35 cellular contexts compared by ENCODE assay signal in the genomic region with DNA sequence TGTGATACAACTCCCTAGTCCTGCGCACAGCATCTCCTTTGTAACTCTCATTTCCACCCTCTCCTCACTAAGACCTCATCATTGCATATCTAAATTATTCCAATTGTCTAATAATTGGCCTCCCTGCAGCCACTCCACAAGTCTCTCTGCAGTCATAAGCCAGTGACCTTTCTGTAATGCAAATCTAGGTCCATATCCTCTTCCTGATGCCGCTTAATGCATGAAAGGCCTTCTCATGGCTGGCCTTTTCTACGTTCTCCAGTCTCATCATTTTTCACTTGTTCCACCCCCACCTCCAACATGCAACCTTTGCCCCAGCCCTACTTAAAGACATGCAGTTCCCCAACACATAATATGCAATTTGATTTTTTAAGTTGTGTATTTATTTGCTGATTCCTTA.
DNase-seq lines count a peak whose midpoint lies in the region; ATAC-seq and TF ChIP-seq lines count a peak whose summit lies in the region.
"Had no signal": no experiment of that assay in that cellular context is flagged by ENCODE, and none has a peak within 500 bp of the region (broad histone marks: within the 10 kb centered on the region; RNA-seq: fewer than 3 reads in every experiment).

No MANE protein-coding gene starts in this region.

- TF ChIP-seq CTCF in activated B cell treated with CpG ODN at 0.5 μM for 24 hours (IDR thresholded peaks at IDR 0.05), result no peak
- no peak for TF ChIP-seq CTCF in neutrophil (IDR thresholded peaks at IDR 0.05)
- no peak for TF ChIP-seq CTCF in glutamatergic neuron (IDR thresholded peaks at IDR 0.05; ENCODE audit: partially characterized antibody, unreplicated experiment)

- H3K4me1 Mint-ChIP-seq in activated B cell treated with CpG ODN at 0.5 μM for 24 hours, result peaks cover 20% of the 10 kb centered on the region
- peaks cover 30% of the 10 kb centered on the region for H3K4me1 Mint-ChIP-seq in stimulated activated memory B cell treated with anti-CD40 and anti-IgM and Interleukin-4, amounts not matched to agents 10 μg/mL and 1 μg/mL and 100 μg/mL, for 72 hours
- H3K4me1 Mint-ChIP-seq in stimulated activated naive B cell treated with anti-CD40 and anti-IgM and Interleukin-4, amounts not matched to agents 10 μg/mL and 1 μg/mL and 100 μg/mL, for 72 hours, result peaks cover 19 to 31% of the 10 kb centered on the region in 2 donors
- no peaks in the 10 kb centered on the region for H3K4me1 Mint-ChIP-seq in glutamatergic neuron (ENCODE audit: low read depth, unreplicated experiment)
- H3K4me1 Mint-ChIP-seq: CD4-positive, alpha-beta memory T cell; CD4-positive, CD25-positive, alpha-beta regulatory T cell had no signal

- no peaks in the 10 kb centered on the region for H3K27me3 ChIP-seq in neutrophil
- H3K27me3 ChIP-seq in trophoblast cell (ENCODE audit: insufficient read depth, low read length), result no peaks in the 10 kb centered on the region
- H3K27me3 ChIP-seq: BE2C; BLaER1; BLaER1 treated with 17β-estradiol and CSF1 and Interleukin-3, amounts not matched to agents 10 nM and 100 nM had no signal

- no CpG with 5 or more reads among the region's 3 CpGs for WGBS in trophoblast cell (ENCODE audit: extremely low coverage, insufficient coverage, insufficient read length)

- CTCF ChIA-PET in activated B cell treated with CpG ODN at 0.5 μM for 24 hours (lab: Charles Lee), result no interaction called here

- H3K23ac ChIP-seq in trophoblast cell (ENCODE audit: low read length), result no peak overlapping the region

- H3K18ac ChIP-seq in trophoblast cell (ENCODE audit: low read length), result no peak overlapping the region

- H3K27me3 Mint-ChIP-seq in activated B cell treated with CpG ODN at 0.5 μM for 24 hours (no peaks in the 10 kb centered on the region), glutamatergic neuron (ENCODE audit: unreplicated experiment) (no peaks in the 10 kb centered on the region)
- no peaks in the 10 kb centered on the region for H3K27me3 Mint-ChIP-seq in stimulated activated memory B cell treated with anti-CD40 and anti-IgM and Interleukin-4, amounts not matched to agents 10 μg/mL and 1 μg/mL and 100 μg/mL, for 72 hours
- no peaks in the 10 kb centered on the region for H3K27me3 Mint-ChIP-seq in stimulated activated naive B cell treated with anti-CD40 and anti-IgM and Interleukin-4, amounts not matched to agents 10 μg/mL and 1 μg/mL and 100 μg/mL, for 72 hours
- H3K27me3 Mint-ChIP-seq: B cell; CD4-positive, alpha-beta memory T cell; CD4-positive, alpha-beta T cell; CD4-positive, CD25-positive, alpha-beta regulatory T cell; CD8-positive, alpha-beta memory T cell had no signal

- POLR2A ChIA-PET in activated B cell treated with CpG ODN at 0.5 μM for 24 hours (lab: Charles Lee), result no interaction called here

- H3K36me3 ChIP-seq in neutrophil (no peaks in the 10 kb centered on the region), trophoblast cell (ENCODE audit: control insufficient read depth in 1 of 2, insufficient read depth in 2 of 2, low read length in 2 of 2) (peaks cover 5 to 11% of the 10 kb centered on the region in 2 experiments)
- H3K36me3 ChIP-seq: BE2C had no signal

- H3K4me1 ChIP-seq in neutrophil (ENCODE audit: control insufficient read depth in 1 of 2, insufficient read depth in 1 of 2, low read depth in 1 of 2, low read length in 1 of 2), result peaks cover 36 to 57% of the 10 kb centered on the region in 2 experiments
- no peaks in the 10 kb centered on the region for H3K4me1 ChIP-seq in trophoblast cell (ENCODE audit: control insufficient read depth in 1 of 2, insufficient read depth in 2 of 2, low read length in 2 of 2)
- H3K4me1 ChIP-seq: A549, BE2C, BLaER1, Caco-2 had no signal

- H3K4me3 Mint-ChIP-seq in activated B cell treated with CpG ODN at 0.5 μM for 24 hours, result no peak overlapping the region
- H3K4me3 Mint-ChIP-seq in stimulated activated memory B cell treated with anti-CD40 and anti-IgM and Interleukin-4, amounts not matched to agents 10 μg/mL and 1 μg/mL and 100 μg/mL, for 72 hours, result no peak overlapping the region
- peak overlapping the region in 1 of 2 donors; percentile 21 for H3K4me3 Mint-ChIP-seq in stimulated activated naive B cell treated with anti-CD40 and anti-IgM and Interleukin-4, amounts not matched to agents 10 μg/mL and 1 μg/mL and 100 μg/mL, for 72 hours
- H3K4me3 Mint-ChIP-seq in glutamatergic neuron (ENCODE audit: unreplicated experiment), result no peak overlapping the region
- H3K4me3 Mint-ChIP-seq: B cell; CD14-positive monocyte; CD4-positive, alpha-beta memory T cell; CD4-positive, alpha-beta T cell; CD4-positive, CD25-positive, alpha-beta regulatory T cell; CD8-positive, alpha-beta memory T cell; CD8-positive, alpha-beta T cell had no signal

- H3K9me3 ChIP-seq in neutrophil, result no peaks in the 10 kb centered on the region
- peaks cover 20% of the 10 kb centered on the region for H3K9me3 ChIP-seq in trophoblast cell (ENCODE audit: insufficient read depth, low read depth, low read length)
- H3K9me3 ChIP-seq: BE2C had no signal

- no peak overlapping the region for H2AFZ ChIP-seq in trophoblast cell (ENCODE audit: insufficient read depth, low read length, poor library complexity)

- no peak overlapping the region for H3K4ac ChIP-seq in trophoblast cell (ENCODE audit: low read depth, low read length)

- H4K91ac ChIP-seq in trophoblast cell (ENCODE audit: low read depth, low read length), result no peak overlapping the region

- intact Hi-C loops in activated B cell treated with CpG ODN at 0.5 μM for 24 hours (cut with micrococcal nuclease), result no loop called here

- no peak overlapping the region for H2BK5ac ChIP-seq in trophoblast cell (ENCODE audit: low read depth, low read length, poor library complexity)

- ATAC-seq in activated B cell treated with CpG ODN at 0.5 μM for 24 hours (ENCODE audit: low read depth) (no peak), HG02884 (IDR thresholded peaks at IDR 0.05; ENCODE audit: unreplicated experiment) (no peak)
- peak; percentile 74 for ATAC-seq in stimulated activated memory B cell treated with anti-CD40 and anti-IgM and Interleukin-4, amounts not matched to agents 10 μg/mL and 1 μg/mL and 100 μg/mL, for 72 hours
- ATAC-seq in stimulated activated naive B cell treated with anti-CD40 and anti-IgM and Interleukin-4, amounts not matched to agents 10 μg/mL and 1 μg/mL and 100 μg/mL, for 72 hours (replicated peaks), result peak; percentile 66 to 75
- ATAC-seq: A549; CD8-positive, alpha-beta T cell had no signal

- DNase-seq in activated B cell treated with CpG ODN at 0.5 μM for 24 hours, result no peak
- no peak for DNase-seq in stimulated activated naive B cell treated with anti-CD40 and anti-IgM and Interleukin-4, amounts not matched to agents 10 μg/mL and 1 μg/mL and 100 μg/mL, for 72 hours
- DNase-seq in trophoblast cell, result no peak
- no peak for DNase-seq in SKM-1 (lab: John Stamatoyannopoulos, UW; ENCODE audit: unreplicated experiment)
- no peak for DNase-seq in glutamatergic neuron
- DNase-seq: 8988T; ACHN; AML-193; BE2C; C1 segment of cervical spinal cord; Caco-2; Calu3; CD4-positive, alpha-beta memory T cell; CD4-positive, alpha-beta T cell; CD4-positive, CD25-positive, alpha-beta regulatory T cell; CD8-positive, alpha-beta memory T cell; CD8-positive, alpha-beta T cell; COR-L47; DMS 273 treated with DMSO at 0.1 percent for 48 hours; DMS153; DMS53; DMS79; DMS79 treated with DMSO at 0.1 percent for 48 hours; DND-41; EL had no signal

- H3K36me3 Mint-ChIP-seq in activated B cell treated with CpG ODN at 0.5 μM for 24 hours (ENCODE audit: low read depth), result peaks cover 20% of the 10 kb centered on the region
- peaks cover 55% of the 10 kb centered on the region for H3K36me3 Mint-ChIP-seq in stimulated activated memory B cell treated with anti-CD40 and anti-IgM and Interleukin-4, amounts not matched to agents 10 μg/mL and 1 μg/mL and 100 μg/mL, for 72 hours
- peaks cover 60 to 76% of the 10 kb centered on the region in 2 donors for H3K36me3 Mint-ChIP-seq in stimulated activated naive B cell treated with anti-CD40 and anti-IgM and Interleukin-4, amounts not matched to agents 10 μg/mL and 1 μg/mL and 100 μg/mL, for 72 hours
- peaks cover 45% of the 10 kb centered on the region for H3K36me3 Mint-ChIP-seq in glutamatergic neuron (ENCODE audit: unreplicated experiment)

- peak overlapping the region; percentile 42 for H3K27ac Mint-ChIP-seq in activated B cell treated with CpG ODN at 0.5 μM for 24 hours
- peak overlapping the region; percentile 8 for H3K27ac Mint-ChIP-seq in stimulated activated memory B cell treated with anti-CD40 and anti-IgM and Interleukin-4, amounts not matched to agents 10 μg/mL and 1 μg/mL and 100 μg/mL, for 72 hours
- peak overlapping the region; percentile 53 for H3K27ac Mint-ChIP-seq in stimulated activated naive B cell treated with anti-CD40 and anti-IgM and Interleukin-4, amounts not matched to agents 10 μg/mL and 1 μg/mL and 100 μg/mL, for 72 hours
- no peak overlapping the region for H3K27ac Mint-ChIP-seq in glutamatergic neuron (ENCODE audit: unreplicated experiment)
- H3K27ac Mint-ChIP-seq: B cell; CD4-positive, alpha-beta T cell; CD4-positive, CD25-positive, alpha-beta regulatory T cell; CD8-positive, alpha-beta memory T cell; CD8-positive, alpha-beta T cell had no signal

- H4K8ac ChIP-seq in trophoblast cell (ENCODE audit: low read depth, low read length), result no peak overlapping the region

- H3K4me3 ChIP-seq in neutrophil (ENCODE audit: low read depth in 1 of 2, low read length in 1 of 2) (no peak overlapping the region), trophoblast cell (ENCODE audit: low read depth, low read length) (no peak overlapping the region)
- H3K4me3 ChIP-seq: A549; BLaER1; BLaER1 treated with 17β-estradiol and CSF1 and Interleukin-3, amounts not matched to agents 10 nM and 100 nM had no signal

- H2AK5ac ChIP-seq in trophoblast cell (ENCODE audit: low read length), result no peak overlapping the region

- H3K9ac ChIP-seq in trophoblast cell (ENCODE audit: low read length), result no peak overlapping the region
- H3K9ac ChIP-seq: BLaER1; BLaER1 treated with 17β-estradiol and CSF1 and Interleukin-3, amounts not matched to agents 10 nM and 100 nM had no signal

- H4K12ac ChIP-seq in trophoblast cell (ENCODE audit: low read depth, low read length), result no peak overlapping the region

- H3K4me2 ChIP-seq in trophoblast cell (ENCODE audit: low read length), result no peak overlapping the region
- H3K4me2 ChIP-seq: A549, BLaER1 had no signal

- H3K27ac ChIP-seq in neutrophil (peak overlapping the region; percentile 86), trophoblast cell (ENCODE audit: low read depth, low read length) (no peak overlapping the region)
- H3K27ac ChIP-seq: 22Rv1; A549; BLaER1; BLaER1 treated with 17β-estradiol and CSF1 and Interleukin-3, amounts not matched to agents 10 nM and 100 nM; C4-2B had no signal

- no peak overlapping the region for H2BK12ac ChIP-seq in trophoblast cell (ENCODE audit: low read length)

- H3K9me3 Mint-ChIP-seq in activated B cell treated with CpG ODN at 0.5 μM for 24 hours (peaks cover 28% of the 10 kb centered on the region), glutamatergic neuron (ENCODE audit: unreplicated experiment) (peaks cover 23% of the 10 kb centered on the region)
- peaks cover 29% of the 10 kb centered on the region for H3K9me3 Mint-ChIP-seq in stimulated activated memory B cell treated with anti-CD40 and anti-IgM and Interleukin-4, amounts not matched to agents 10 μg/mL and 1 μg/mL and 100 μg/mL, for 72 hours
- H3K9me3 Mint-ChIP-seq in stimulated activated naive B cell treated with anti-CD40 and anti-IgM and Interleukin-4, amounts not matched to agents 10 μg/mL and 1 μg/mL and 100 μg/mL, for 72 hours, result peaks cover 32 to 45% of the 10 kb centered on the region in 2 donors

- H3K14ac ChIP-seq in trophoblast cell (ENCODE audit: low read length), result no peak overlapping the region

- H3K79me1 ChIP-seq in trophoblast cell (ENCODE audit: low read length), result no peaks in the 10 kb centered on the region

- H2BK120ac ChIP-seq in trophoblast cell (ENCODE audit: insufficient read depth, low read length, poor library complexity), result no peak overlapping the region

- H3K79me2 ChIP-seq in trophoblast cell (ENCODE audit: control insufficient read depth, insufficient read depth, low read length, poor library complexity), result no peaks in the 10 kb centered on the region

Comparison
In these comparisons a context has a peak if more than half of its experiments do, and no peak if none do; other contexts are left out.
1. ATAC-seq: peak in stimulated activated memory B cell treated with anti-CD40 and anti-IgM and Interleukin-4, amounts not matched to agents 10 μg/mL and 1 μg/mL and 100 μg/mL, for 72 hours (single experiment) and stimulated activated naive B cell treated with anti-CD40 and anti-IgM and Interleukin-4, amounts not matched to agents 10 μg/mL and 1 μg/mL and 100 μg/mL, for 72 hours (2 of 2); none in activated B cell treated with CpG ODN at 0.5 μM for 24 hours (single experiment) and HG02884 (single experiment).